Comparison of ENCODE assay signal across 18 cellular contexts in genomic region chr12:42396473-42397259, GRCh38.
A peak's percentile ranks its signal among the peaks of the same experiment; 100 is the strongest.
DNase-seq lines count a peak whose midpoint lies in the region; ATAC-seq and TF ChIP-seq lines count a peak whose summit lies in the region.
"Had no signal": no experiment of that assay in that cellular context is flagged by ENCODE, and none has a peak within 500 bp of the region (broad histone marks: within the 10 kb centered on the region; RNA-seq: fewer than 3 reads in every experiment).

No MANE protein-coding gene starts in this region.

- H3K27me3 ChIP-seq in heart right ventricle, result no peaks in the 10 kb centered on the region
- H3K27me3 ChIP-seq: body of pancreas had no signal

- TF ChIP-seq CTCF in heart right ventricle (IDR thresholded peaks at IDR 0.05), result no peak

- no peak overlapping the region for H3K4me3 ChIP-seq in heart right ventricle
- H3K4me3 ChIP-seq: body of pancreas had no signal

- H3K27ac ChIP-seq in heart right ventricle, result no peak overlapping the region
- H3K27ac ChIP-seq: body of pancreas had no signal

- H3K4me3 Mint-ChIP-seq in stimulated activated naive CD8-positive, alpha-beta T cell treated with anti-CD3 and anti-CD28 coated beads, Interleukin-15, Interleukin-2, amounts not matched to agents 100 ng/mL and 50 ng/mL, for 24 hours, result no peak overlapping the region
- H3K4me3 Mint-ChIP-seq: stimulated activated memory B cell treated with anti-CD40 and anti-IgM and Interleukin-4, amounts not matched to agents 10 μg/mL and 1 μg/mL and 100 μg/mL, for 72 hours had no signal

- H3K27me3 Mint-ChIP-seq in stimulated activated naive CD8-positive, alpha-beta T cell treated with anti-CD3 and anti-CD28 coated beads, Interleukin-15, Interleukin-2, amounts not matched to agents 100 ng/mL and 50 ng/mL, for 24 hours, result no peaks in the 10 kb centered on the region
- H3K27me3 Mint-ChIP-seq: stimulated activated memory B cell treated with anti-CD40 and anti-IgM and Interleukin-4, amounts not matched to agents 10 μg/mL and 1 μg/mL and 100 μg/mL, for 72 hours had no signal

- intact Hi-C loops in heart right ventricle (cut with DNase I), result no loop called here

- no peak for DNase-seq in stimulated activated naive CD8-positive, alpha-beta T cell treated with anti-CD3 and anti-CD28 coated beads, Interleukin-15, Interleukin-2, amounts not matched to agents 100 U/mL and 50 U/mL, for 24 hours
- DNase-seq in dermis microvascular lymphatic vessel endothelial cell (ENCODE audit: low read depth in 2 of 2) (peak; percentile 72 to 85), DMS 273 (lab: John Stamatoyannopoulos, UW; ENCODE audit: unreplicated experiment) (no peak), heart right ventricle (no peak)
- DNase-seq: ACHN; activated effector memory CD4-positive, alpha-beta T cell treated with Interleukin-2 at 50 U/mL for 16 hours; body of pancreas; foreskin fibroblast; IMR-90; NCI-H1092; NCI-H2171 treated with DMSO at 0.1 percent for 48 hours; nucleus accumbens; T1000 had no signal

- peak overlapping the region; percentile 53 for H3K27ac Mint-ChIP-seq in stimulated activated naive CD8-positive, alpha-beta T cell treated with anti-CD3 and anti-CD28 coated beads, Interleukin-15, Interleukin-2, amounts not matched to agents 100 ng/mL and 50 ng/mL, for 24 hours
- H3K27ac Mint-ChIP-seq: stimulated activated memory B cell treated with anti-CD40 and anti-IgM and Interleukin-4, amounts not matched to agents 10 μg/mL and 1 μg/mL and 100 μg/mL, for 72 hours had no signal

- peaks cover 0 to 56% (median 8%) of the 10 kb centered on the region in 9 donors for H3K36me3 ChIP-seq in heart right ventricle

- no peak for ATAC-seq in stimulated activated naive CD8-positive, alpha-beta T cell treated with anti-CD3 and anti-CD28 coated beads, Interleukin-15, Interleukin-2, amounts not matched to agents 100 U/mL and 50 U/mL, for 24 hours
- ATAC-seq in HG03378 (IDR thresholded peaks at IDR 0.05; ENCODE audit: unreplicated experiment) (peak; percentile 67), GM19023 (IDR thresholded peaks at IDR 0.05; ENCODE audit: unreplicated experiment) (no peak), GM21515 (IDR thresholded peaks at IDR 0.05; ENCODE audit: unreplicated experiment) (no peak), heart right ventricle (no peak)
- ATAC-seq: body of pancreas; stimulated activated memory B cell treated with anti-CD40 and anti-IgM and Interleukin-4, amounts not matched to agents 10 μg/mL and 1 μg/mL and 100 μg/mL, for 72 hours had no signal

- H3K4me1 Mint-ChIP-seq in stimulated activated naive CD8-positive, alpha-beta T cell treated with anti-CD3 and anti-CD28 coated beads, Interleukin-15, Interleukin-2, amounts not matched to agents 100 ng/mL and 50 ng/mL, for 24 hours (ENCODE audit: low read depth), result peaks cover 5% of the 10 kb centered on the region
- H3K4me1 Mint-ChIP-seq: stimulated activated memory B cell treated with anti-CD40 and anti-IgM and Interleukin-4, amounts not matched to agents 10 μg/mL and 1 μg/mL and 100 μg/mL, for 72 hours had no signal

- peaks cover 59% of the 10 kb centered on the region for H3K36me3 Mint-ChIP-seq in stimulated activated naive CD8-positive, alpha-beta T cell treated with anti-CD3 and anti-CD28 coated beads, Interleukin-15, Interleukin-2, amounts not matched to agents 100 ng/mL and 50 ng/mL, for 24 hours (ENCODE audit: low read depth)

- no peaks in the 10 kb centered on the region for H3K9me3 ChIP-seq in heart right ventricle
- H3K9me3 ChIP-seq: body of pancreas had no signal

- peaks cover 0 to 16% (median 0%) of the 10 kb centered on the region in 9 donors for H3K4me1 ChIP-seq in heart right ventricle
- H3K4me1 ChIP-seq: body of pancreas had no signal

- H3K9me3 Mint-ChIP-seq in stimulated activated naive CD8-positive, alpha-beta T cell treated with anti-CD3 and anti-CD28 coated beads, Interleukin-15, Interleukin-2, amounts not matched to agents 100 ng/mL and 50 ng/mL, for 24 hours, result no peaks in the 10 kb centered on the region
- H3K9me3 Mint-ChIP-seq: stimulated activated memory B cell treated with anti-CD40 and anti-IgM and Interleukin-4, amounts not matched to agents 10 μg/mL and 1 μg/mL and 100 μg/mL, for 72 hours had no signal

- 88 to 90% methylated on average over 3 of the region's 3 CpGs for WGBS in heart right ventricle, 2 donors

Comparison
In these comparisons a context has a peak if more than half of its experiments do, and no peak if none do; other contexts are left out.
1. DNase-seq: peak in dermis microvascular lymphatic vessel endothelial cell (2 of 2); none in stimulated activated naive CD8-positive, alpha-beta T cell treated with anti-CD3 and anti-CD28 coated beads, Interleukin-15, Interleukin-2, amounts not matched to agents 100 U/mL and 50 U/mL, for 24 hours (single experiment), DMS 273 (single experiment) and heart right ventricle (0 of 2).